21 cellular contexts compared by ENCODE assay signal in the genomic region with DNA sequence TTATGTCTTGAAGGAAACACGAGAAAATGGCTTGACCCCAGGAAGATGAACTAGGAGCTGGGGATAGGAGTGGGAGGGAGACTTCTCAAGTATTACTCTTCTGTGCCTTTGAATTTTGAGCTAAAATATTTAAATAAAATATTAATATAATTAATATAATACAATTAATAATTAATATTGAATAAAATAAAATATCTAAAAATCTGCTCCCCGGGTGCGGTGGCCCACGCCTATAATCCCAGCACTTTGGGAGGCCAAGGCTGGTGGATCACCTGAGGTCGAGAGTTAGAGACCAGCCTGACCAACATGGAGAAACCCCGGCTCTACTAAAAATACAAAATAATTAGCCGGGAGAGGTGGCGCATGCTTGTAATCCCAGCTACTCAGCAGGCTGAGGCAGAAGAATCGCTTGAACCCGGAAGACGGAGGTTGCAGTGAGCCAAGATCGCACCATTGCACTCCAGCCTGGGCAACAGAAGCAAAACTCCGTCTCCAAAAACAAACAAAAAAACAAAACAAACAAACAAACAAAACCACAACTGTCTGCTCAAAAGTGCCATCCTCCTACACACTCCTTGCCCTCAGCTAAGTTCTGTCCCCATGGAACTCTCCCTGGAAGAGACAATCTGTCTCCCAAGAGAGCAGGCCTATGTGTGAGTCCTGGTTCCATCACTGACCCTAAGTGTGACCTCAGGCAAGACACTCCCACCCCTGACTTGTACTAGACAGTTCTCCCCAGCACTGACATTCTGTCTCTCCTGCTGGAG. TPM values are rescaled to one million over a fixed set of nuclear protein-coding genes. Genes with fewer than 3 reads are reported as not detected.
DNase-seq lines count a peak whose midpoint lies in the region; ATAC-seq and TF ChIP-seq lines count a peak whose summit lies in the region.
"Had no signal": no experiment of that assay in that cellular context is flagged by ENCODE, and none has a peak within 500 bp of the region (broad histone marks: within the 10 kb centered on the region; RNA-seq: fewer than 3 reads in every experiment).

No MANE protein-coding gene starts in this region.

- CTCF ChIA-PET in CD8-positive, alpha-beta memory T cell (lab: Charles Lee): interaction anchor here (0.7 to 1.1 kb wide), 2 partner anchors 12 to 13 kb away, joined by 3 read pairs; no protein-coding TSS in a partner anchor
- CTCF ChIA-PET in WTC11 (lab: Charles Lee): interaction anchor here (0.8 to 1.3 kb wide), 4 partner anchors 12 to 279 kb away, joined by 3 to 5 read pairs (median 4); no protein-coding TSS in a partner anchor

- H3K4me3 ChIP-seq in CD8-positive, alpha-beta memory T cell (ENCODE audit: low read length): no peak overlapping the region
- no peak overlapping the region for H3K4me3 ChIP-seq in endodermal cell (ENCODE audit: low read length)
- H3K4me3 ChIP-seq: esophagus muscularis mucosa, GM23338, left lung, right atrium auricular region, tibial artery had no signal

- H3K27ac Mint-ChIP-seq in T-helper 1 cell treated with Interleukin-12 subunit alpha and Interleukin-12 subunit beta and Interleukin-4 antibody, amounts not matched to agents 30 μg/mL and 1 μg/mL, for 36 hours: peak overlapping the region; percentile 50
- H3K27ac Mint-ChIP-seq in CD8-positive, alpha-beta memory T cell: no peak overlapping the region
- no peak overlapping the region for H3K27ac Mint-ChIP-seq in WTC11
- H3K27ac Mint-ChIP-seq in nephron progenitor cell: peak overlapping the region; percentile 67
- no peak overlapping the region for H3K27ac Mint-ChIP-seq in endodermal cell
- H3K27ac Mint-ChIP-seq: activated B cell treated with CpG ODN at 0.5 μM for 24 hours, GM23338 had no signal

- no peak for ATAC-seq in WTC11
- ATAC-seq: GM23338, left lung had no signal

- POLR2A ChIA-PET in CD8-positive, alpha-beta memory T cell (lab: Charles Lee): no interaction called here
- POLR2A ChIA-PET in WTC11 (lab: Charles Lee): interaction anchor here (1.5 kb wide), 1 partner anchor 14 kb away, joined by 5 read pairs; a partner anchor contains a TSS

- no peak overlapping the region for H3K9ac ChIP-seq in endodermal cell (ENCODE audit: extremely low read depth, low read length, poor library complexity, severe bottlenecking)

- H3K36me3 ChIP-seq in CD8-positive, alpha-beta memory T cell (ENCODE audit: insufficient read depth, low read length): no peaks in the 10 kb centered on the region
- no peaks in the 10 kb centered on the region for H3K36me3 ChIP-seq in endodermal cell (ENCODE audit: control insufficient read depth, insufficient read depth, low read length)
- H3K36me3 ChIP-seq: BE2C, esophagus muscularis mucosa, left lung, right atrium auricular region, tibial artery had no signal

- no peaks in the 10 kb centered on the region for H3K9me3 ChIP-seq in CD8-positive, alpha-beta memory T cell (ENCODE audit: low read length)
- H3K9me3 ChIP-seq in endodermal cell (ENCODE audit: control insufficient read depth, low read length): no peaks in the 10 kb centered on the region
- H3K9me3 ChIP-seq: BE2C, esophagus muscularis mucosa, left lung, right atrium auricular region, tibial artery had no signal

- no peak overlapping the region for H3K4me3 Mint-ChIP-seq in T-helper 1 cell treated with Interleukin-12 subunit alpha and Interleukin-12 subunit beta and Interleukin-4 antibody, amounts not matched to agents 30 μg/mL and 1 μg/mL, for 36 hours
- H3K4me3 Mint-ChIP-seq in CD8-positive, alpha-beta memory T cell: no peak overlapping the region
- no peak overlapping the region for H3K4me3 Mint-ChIP-seq in WTC11
- H3K4me3 Mint-ChIP-seq in nephron progenitor cell: no peak overlapping the region
- no peak overlapping the region for H3K4me3 Mint-ChIP-seq in endodermal cell
- H3K4me3 Mint-ChIP-seq: activated B cell treated with CpG ODN at 0.5 μM for 24 hours, GM23338 had no signal

- H3K4me1 Mint-ChIP-seq in T-helper 1 cell treated with Interleukin-12 subunit alpha and Interleukin-12 subunit beta and Interleukin-4 antibody, amounts not matched to agents 30 μg/mL and 1 μg/mL, for 36 hours (ENCODE audit: low read depth): peaks cover 46% of the 10 kb centered on the region
- peaks cover 0 to 6% (median 3%) of the 10 kb centered on the region in 3 donors for H3K4me1 Mint-ChIP-seq in CD8-positive, alpha-beta memory T cell
- H3K4me1 Mint-ChIP-seq in WTC11: peaks cover 13% of the 10 kb centered on the region
- peaks cover 44% of the 10 kb centered on the region for H3K4me1 Mint-ChIP-seq in nephron progenitor cell
- peaks cover under 1% of the 10 kb centered on the region for H3K4me1 Mint-ChIP-seq in endodermal cell

- H3K27ac ChIP-seq in CD8-positive, alpha-beta memory T cell (ENCODE audit: low read depth, low read length): peak overlapping the region; percentile 51
- no peak overlapping the region for H3K27ac ChIP-seq in endodermal cell (ENCODE audit: low read depth, low read length)
- H3K27ac ChIP-seq: esophagus muscularis mucosa, right atrium auricular region, tibial artery had no signal

- H3K9me3 Mint-ChIP-seq in T-helper 1 cell treated with Interleukin-12 subunit alpha and Interleukin-12 subunit beta and Interleukin-4 antibody, amounts not matched to agents 30 μg/mL and 1 μg/mL, for 36 hours: no peaks in the 10 kb centered on the region
- no peaks in the 10 kb centered on the region for H3K9me3 Mint-ChIP-seq in CD8-positive, alpha-beta memory T cell
- H3K9me3 Mint-ChIP-seq in WTC11: no peaks in the 10 kb centered on the region
- H3K9me3 Mint-ChIP-seq in nephron progenitor cell: no peaks in the 10 kb centered on the region
- H3K9me3 Mint-ChIP-seq in endodermal cell: no peaks in the 10 kb centered on the region
- H3K9me3 Mint-ChIP-seq: activated B cell treated with CpG ODN at 0.5 μM for 24 hours, GM23338 had no signal

- WGBS in endodermal cell (ENCODE audit: insufficient coverage in 1 of 2, insufficient read length in 1 of 2), 2 experiments: 82 to 89% methylated on average over 8 to 12 of the region's 13 CpGs

- peaks cover 3% of the 10 kb centered on the region for H3K36me3 Mint-ChIP-seq in T-helper 1 cell treated with Interleukin-12 subunit alpha and Interleukin-12 subunit beta and Interleukin-4 antibody, amounts not matched to agents 30 μg/mL and 1 μg/mL, for 36 hours (ENCODE audit: low read depth)
- H3K36me3 Mint-ChIP-seq in CD8-positive, alpha-beta memory T cell: peaks cover 0 to 2% (median 0%) of the 10 kb centered on the region in 3 donors
- H3K36me3 Mint-ChIP-seq in WTC11 (no peaks in the 10 kb centered on the region), nephron progenitor cell (ENCODE audit: low read depth) (no peaks in the 10 kb centered on the region), endodermal cell (ENCODE audit: low read depth) (no peaks in the 10 kb centered on the region)

- H3K27me3 ChIP-seq in CD8-positive, alpha-beta memory T cell (ENCODE audit: insufficient read depth, low read length, poor library complexity, severe bottlenecking): no peaks in the 10 kb centered on the region
- H3K27me3 ChIP-seq in endodermal cell (ENCODE audit: control insufficient read depth, insufficient read depth, low read length, poor library complexity, severe bottlenecking): no peaks in the 10 kb centered on the region
- H3K27me3 ChIP-seq: BE2C, esophagus muscularis mucosa, left lung, right atrium auricular region, tibial artery had no signal

- DNase-seq in T-helper 1 cell: no peak
- DNase-seq in CD8-positive, alpha-beta memory T cell: peak in 1 of 5 donors; percentile 7
- no peak for DNase-seq in WTC11 (ENCODE audit: low spot score)
- no peak for DNase-seq in nephron progenitor cell
- DNase-seq in endodermal cell: no peak
- DNase-seq in activated CD4-positive, CD25-positive, alpha-beta regulatory T cell treated with anti-CD3 and anti-CD28 coated beads, Interleukin-2, amount 50 U/mL, for 72 hours: no peak
- no peak for DNase-seq in GF-D8 (lab: John Stamatoyannopoulos, UW)
- DNase-seq: activated B cell treated with CpG ODN at 0.5 μM for 24 hours; activated effector memory CD4-positive, alpha-beta T cell treated with anti-CD3 and anti-CD28 coated beads, Interleukin-2, amount 50 U/mL, for 16 hours; aorta; BE2C; left lung; NCI-H1417 treated with DMSO at 0.1 percent for 48 hours; NCI-H524 treated with DMSO at 0.1 percent for 48 hours; nucleus accumbens; SHP77 treated with DMSO at 0.1 percent for 48 hours; tibial artery had no signal

- no peak for TF ChIP-seq CTCF in WTC11 (IDR thresholded peaks at IDR 0.05)
- no peak for TF ChIP-seq CTCF in nephron progenitor cell (IDR thresholded peaks at IDR 0.05)
- no peak for TF ChIP-seq CTCF in endodermal cell (conservative IDR thresholded peaks at IDR 0.05)

- H3K27me3 Mint-ChIP-seq in T-helper 1 cell treated with Interleukin-12 subunit alpha and Interleukin-12 subunit beta and Interleukin-4 antibody, amounts not matched to agents 30 μg/mL and 1 μg/mL, for 36 hours (ENCODE audit: low read depth): no peaks in the 10 kb centered on the region
- peaks cover 3% of the 10 kb centered on the region in 2 donors for H3K27me3 Mint-ChIP-seq in CD8-positive, alpha-beta memory T cell
- H3K27me3 Mint-ChIP-seq in WTC11 (ENCODE audit: low read depth) (peaks cover 8% of the 10 kb centered on the region; the same call in 1 of the 2 replicates), nephron progenitor cell (ENCODE audit: low read depth, poor library complexity) (peaks cover 15% of the 10 kb centered on the region), endodermal cell (ENCODE audit: insufficient read depth) (peaks cover 21% of the 10 kb centered on the region)

- H3K4me1 ChIP-seq in CD8-positive, alpha-beta memory T cell (ENCODE audit: insufficient read depth, low read length): peaks cover 30% of the 10 kb centered on the region
- no peaks in the 10 kb centered on the region for H3K4me1 ChIP-seq in endodermal cell (ENCODE audit: control insufficient read depth, insufficient read depth, low read length)

RNA-seq across cellular contexts. Expression of a gene that starts 13.7 kb away (rescaled TPM):
- 10 to 100 TPM; 24.6 to 28.7 TPM for total RNA-seq in CD8-positive, alpha-beta memory T cell
- 12.0 TPM for polyA plus RNA-seq in CD8-positive, alpha-beta memory T cell
- total RNA-seq in WTC11 (2021) (7.8 to 9.2 TPM (median 8.7 TPM) in 3 replicates), endodermal cell (1 to 10 TPM; 4.0 TPM)
- 7.6 TPM for polyA plus RNA-seq in endodermal cell (2013, experiment 1 of 2)
- polyA plus RNA-seq in endodermal cell (2013, experiment 2 of 2): 5.8 TPM

RNA-seq across cellular contexts. Expression of a gene that starts 20.0 kb away (rescaled TPM):
- total RNA-seq in CD8-positive, alpha-beta memory T cell: 1 to 10 TPM; 7.6 to 9.5 TPM
- 1.0 TPM for polyA plus RNA-seq in CD8-positive, alpha-beta memory T cell
- total RNA-seq in WTC11 (2021): 23.0 to 23.7 TPM (median 23.3 TPM) in 3 replicates
- 10 to 100 TPM; 24.7 to 38.4 TPM for total RNA-seq in endodermal cell
- polyA plus RNA-seq in endodermal cell (2013, experiment 1 of 2): 34.9 TPM
- 37.1 TPM for polyA plus RNA-seq in endodermal cell (2013, experiment 2 of 2)

RNA-seq across cellular contexts. Expression of a gene that starts 41.2 kb away (rescaled TPM):
- 10 to 100 TPM; 83.7 to 90.5 TPM for total RNA-seq in CD8-positive, alpha-beta memory T cell
- 95.7 TPM for polyA plus RNA-seq in CD8-positive, alpha-beta memory T cell
- total RNA-seq in WTC11 (2021): 65.0 to 75.2 TPM (median 69.5 TPM) in 3 replicates
- 10 to 100 TPM; 61.7 to 63.7 TPM for total RNA-seq in endodermal cell
- 56.3 TPM for polyA plus RNA-seq in endodermal cell (2013, experiment 1 of 2)
- 44.3 TPM for polyA plus RNA-seq in endodermal cell (2013, experiment 2 of 2)

RNA-seq across cellular contexts. Expression of a gene that starts 41.5 kb away (rescaled TPM):
- 1 to 10 TPM; 4.7 to 5.1 TPM for total RNA-seq in CD8-positive, alpha-beta memory T cell
- 0.64 TPM for polyA plus RNA-seq in CD8-positive, alpha-beta memory T cell
- total RNA-seq in WTC11 (2021) (59.1 to 76.3 TPM (median 72.5 TPM) in 3 replicates), endodermal cell (10 to 100 TPM; 71.4 to 81.7 TPM)
- polyA plus RNA-seq in endodermal cell (2013, experiment 1 of 2): 60.7 TPM
- 57.0 TPM for polyA plus RNA-seq in endodermal cell (2013, experiment 2 of 2)

Comparison
In these comparisons a context has a peak if more than half of its experiments do, and no peak if none do; other contexts are left out.
1. H3K27ac Mint-ChIP-seq: peak in T-helper 1 cell treated with Interleukin-12 subunit alpha and Interleukin-12 subunit beta and Interleukin-4 antibody, amounts not matched to agents 30 μg/mL and 1 μg/mL, for 36 hours (single experiment) and nephron progenitor cell (single experiment); none in CD8-positive, alpha-beta memory T cell (0 of 8), WTC11 (single experiment) and endodermal cell (single experiment).